In genomic region chr1:78263946-78264345, GRCh38 we compare ENCODE assay signal across 1 cellular context.
TF ChIP-seq lines count a peak whose summit lies in the region.

No MANE protein-coding gene starts in this region.

TF ChIP-seq in GM23338, 12 proteins besides CTCF, POLR2A, EP300 and RAD21 (continued from another document):
- TF ChIP-seq, protein P1, sequence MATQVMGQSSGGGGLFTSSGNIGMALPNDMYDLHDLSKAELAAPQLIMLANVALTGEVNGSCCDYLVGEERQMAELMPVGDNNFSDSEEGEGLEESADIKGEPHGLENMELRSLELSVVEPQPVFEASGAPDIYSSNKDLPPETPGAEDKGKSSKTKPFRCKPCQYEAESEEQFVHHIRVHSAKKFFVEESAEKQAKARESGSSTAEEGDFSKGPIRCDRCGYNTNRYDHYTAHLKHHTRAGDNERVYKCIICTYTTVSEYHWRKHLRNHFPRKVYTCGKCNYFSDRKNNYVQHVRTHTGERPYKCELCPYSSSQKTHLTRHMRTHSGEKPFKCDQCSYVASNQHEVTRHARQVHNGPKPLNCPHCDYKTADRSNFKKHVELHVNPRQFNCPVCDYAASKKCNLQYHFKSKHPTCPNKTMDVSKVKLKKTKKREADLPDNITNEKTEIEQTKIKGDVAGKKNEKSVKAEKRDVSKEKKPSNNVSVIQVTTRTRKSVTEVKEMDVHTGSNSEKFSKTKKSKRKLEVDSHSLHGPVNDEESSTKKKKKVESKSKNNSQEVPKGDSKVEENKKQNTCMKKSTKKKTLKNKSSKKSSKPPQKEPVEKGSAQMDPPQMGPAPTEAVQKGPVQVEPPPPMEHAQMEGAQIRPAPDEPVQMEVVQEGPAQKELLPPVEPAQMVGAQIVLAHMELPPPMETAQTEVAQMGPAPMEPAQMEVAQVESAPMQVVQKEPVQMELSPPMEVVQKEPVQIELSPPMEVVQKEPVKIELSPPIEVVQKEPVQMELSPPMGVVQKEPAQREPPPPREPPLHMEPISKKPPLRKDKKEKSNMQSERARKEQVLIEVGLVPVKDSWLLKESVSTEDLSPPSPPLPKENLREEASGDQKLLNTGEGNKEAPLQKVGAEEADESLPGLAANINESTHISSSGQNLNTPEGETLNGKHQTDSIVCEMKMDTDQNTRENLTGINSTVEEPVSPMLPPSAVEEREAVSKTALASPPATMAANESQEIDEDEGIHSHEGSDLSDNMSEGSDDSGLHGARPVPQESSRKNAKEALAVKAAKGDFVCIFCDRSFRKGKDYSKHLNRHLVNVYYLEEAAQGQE (IDR thresholded peaks at IDR 0.05; ENCODE audit: unreplicated experiment) = no peak
- no peak for TF ChIP-seq NANOG (IDR thresholded peaks at IDR 0.05; ENCODE audit: borderline replicate concordance)
- no peak for TF ChIP-seq EZH2phosphoT487 (IDR thresholded peaks at IDR 0.05; ENCODE audit: unreplicated experiment)
- TF ChIP-seq ZNF114 (CRISPR knock-in tag; IDR thresholded peaks at IDR 0.05) = no peak
- TF ChIP-seq, protein P2, sequence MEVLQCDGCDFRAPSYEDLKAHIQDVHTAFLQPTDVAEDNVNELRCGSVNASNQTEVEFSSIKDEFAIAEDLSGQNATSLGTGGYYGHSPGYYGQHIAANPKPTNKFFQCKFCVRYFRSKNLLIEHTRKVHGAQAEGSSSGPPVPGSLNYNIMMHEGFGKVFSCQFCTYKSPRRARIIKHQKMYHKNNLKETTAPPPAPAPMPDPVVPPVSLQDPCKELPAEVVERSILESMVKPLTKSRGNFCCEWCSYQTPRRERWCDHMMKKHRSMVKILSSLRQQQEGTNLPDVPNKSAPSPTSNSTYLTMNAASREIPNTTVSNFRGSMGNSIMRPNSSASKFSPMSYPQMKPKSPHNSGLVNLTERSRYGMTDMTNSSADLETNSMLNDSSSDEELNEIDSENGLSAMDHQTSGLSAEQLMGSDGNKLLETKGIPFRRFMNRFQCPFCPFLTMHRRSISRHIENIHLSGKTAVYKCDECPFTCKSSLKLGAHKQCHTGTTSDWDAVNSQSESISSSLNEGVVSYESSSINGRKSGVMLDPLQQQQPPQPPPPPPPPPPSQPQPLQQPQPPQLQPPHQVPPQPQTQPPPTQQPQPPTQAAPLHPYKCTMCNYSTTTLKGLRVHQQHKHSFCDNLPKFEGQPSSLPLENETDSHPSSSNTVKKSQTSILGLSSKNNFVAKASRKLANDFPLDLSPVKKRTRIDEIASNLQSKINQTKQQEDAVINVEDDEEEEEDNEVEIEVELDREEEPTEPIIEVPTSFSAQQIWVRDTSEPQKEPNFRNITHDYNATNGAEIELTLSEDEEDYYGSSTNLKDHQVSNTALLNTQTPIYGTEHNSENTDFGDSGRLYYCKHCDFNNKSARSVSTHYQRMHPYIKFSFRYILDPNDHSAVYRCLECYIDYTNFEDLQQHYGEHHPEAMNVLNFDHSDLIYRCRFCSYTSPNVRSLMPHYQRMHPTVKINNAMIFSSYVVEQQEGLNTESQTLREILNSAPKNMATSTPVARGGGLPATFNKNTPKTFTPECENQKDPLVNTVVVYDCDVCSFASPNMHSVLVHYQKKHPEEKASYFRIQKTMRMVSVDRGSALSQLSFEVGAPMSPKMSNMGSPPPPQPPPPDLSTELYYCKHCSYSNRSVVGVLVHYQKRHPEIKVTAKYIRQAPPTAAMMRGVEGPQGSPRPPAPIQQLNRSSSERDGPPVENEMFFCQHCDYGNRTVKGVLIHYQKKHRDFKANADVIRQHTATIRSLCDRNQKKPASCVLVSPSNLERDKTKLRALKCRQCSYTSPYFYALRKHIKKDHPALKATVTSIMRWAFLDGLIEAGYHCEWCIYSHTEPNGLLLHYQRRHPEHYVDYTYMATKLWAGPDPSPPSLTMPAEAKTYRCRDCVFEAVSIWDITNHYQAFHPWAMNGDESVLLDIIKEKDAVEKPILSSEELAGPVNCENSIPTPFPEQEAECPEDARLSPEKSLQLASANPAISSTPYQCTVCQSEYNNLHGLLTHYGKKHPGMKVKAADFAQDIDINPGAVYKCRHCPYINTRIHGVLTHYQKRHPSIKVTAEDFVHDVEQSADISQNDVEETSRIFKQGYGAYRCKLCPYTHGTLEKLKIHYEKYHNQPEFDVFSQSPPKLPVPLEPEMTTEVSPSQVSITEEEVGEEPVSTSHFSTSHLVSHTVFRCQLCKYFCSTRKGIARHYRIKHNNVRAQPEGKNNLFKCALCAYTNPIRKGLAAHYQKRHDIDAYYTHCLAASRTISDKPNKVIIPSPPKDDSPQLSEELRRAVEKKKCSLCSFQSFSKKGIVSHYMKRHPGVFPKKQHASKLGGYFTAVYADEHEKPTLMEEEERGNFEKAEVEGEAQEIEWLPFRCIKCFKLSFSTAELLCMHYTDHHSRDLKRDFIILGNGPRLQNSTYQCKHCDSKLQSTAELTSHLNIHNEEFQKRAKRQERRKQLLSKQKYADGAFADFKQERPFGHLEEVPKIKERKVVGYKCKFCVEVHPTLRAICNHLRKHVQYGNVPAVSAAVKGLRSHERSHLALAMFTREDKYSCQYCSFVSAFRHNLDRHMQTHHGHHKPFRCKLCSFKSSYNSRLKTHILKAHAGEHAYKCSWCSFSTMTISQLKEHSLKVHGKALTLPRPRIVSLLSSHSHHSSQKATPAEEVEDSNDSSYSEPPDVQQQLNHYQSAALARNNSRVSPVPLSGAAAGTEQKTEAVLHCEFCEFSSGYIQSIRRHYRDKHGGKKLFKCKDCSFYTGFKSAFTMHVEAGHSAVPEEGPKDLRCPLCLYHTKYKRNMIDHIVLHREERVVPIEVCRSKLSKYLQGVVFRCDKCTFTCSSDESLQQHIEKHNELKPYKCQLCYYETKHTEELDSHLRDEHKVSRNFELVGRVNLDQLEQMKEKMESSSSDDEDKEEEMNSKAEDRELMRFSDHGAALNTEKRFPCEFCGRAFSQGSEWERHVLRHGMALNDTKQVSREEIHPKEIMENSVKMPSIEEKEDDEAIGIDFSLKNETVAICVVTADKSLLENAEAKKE (CRISPR knock-in tag; IDR thresholded peaks at IDR 0.05) = no peak
- no peak for TF ChIP-seq JUNB (IDR thresholded peaks at IDR 0.05; ENCODE audit: unreplicated experiment)
- TF ChIP-seq CREB1 (CRISPR knock-in tag; IDR thresholded peaks at IDR 0.05; ENCODE audit: low read depth) = no peak
- TF ChIP-seq POLR2AphosphoS5 (IDR thresholded peaks at IDR 0.05; ENCODE audit: low read depth) = no peak
